In the genomic region with DNA sequence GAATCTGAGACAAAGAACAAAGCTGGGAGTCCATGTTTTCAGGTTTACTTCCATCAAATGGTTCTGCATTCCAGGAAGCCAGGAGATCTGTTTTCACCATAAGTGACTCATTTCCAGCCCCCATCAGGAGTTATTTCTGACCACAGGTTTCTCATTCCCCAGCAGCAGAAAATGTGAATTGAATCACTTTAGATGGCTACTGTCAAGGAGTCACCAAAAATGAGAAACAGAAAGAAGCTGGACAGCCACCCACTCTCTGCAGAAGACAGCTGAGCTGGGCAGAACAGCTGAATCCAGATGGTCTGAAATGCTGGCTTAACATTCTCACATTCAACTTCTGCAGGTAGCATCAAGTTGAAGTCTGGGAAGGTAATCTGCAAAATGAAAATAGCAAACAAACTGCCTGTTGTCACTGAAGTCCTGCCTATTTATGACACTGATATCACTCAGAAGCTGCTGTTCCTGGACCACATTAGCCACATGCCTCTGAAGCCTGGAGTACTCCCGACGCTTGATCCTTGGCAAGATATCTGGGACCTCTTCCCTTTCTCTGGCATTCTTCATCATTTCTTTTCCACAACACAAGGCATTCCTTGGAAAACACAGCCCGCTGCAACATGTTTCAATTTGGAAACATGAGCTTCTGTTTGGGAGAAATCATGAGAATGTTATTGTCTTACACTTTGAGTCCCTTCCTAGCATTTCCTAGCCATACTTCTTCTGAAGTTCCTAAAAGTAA, we compare ENCODE assay signal across 1 cellular context.
A peak's percentile ranks its signal among the peaks of the same experiment; 100 is the strongest.
TF ChIP-seq lines count a peak whose summit lies in the region.

No MANE protein-coding gene starts in this region.

TF ChIP-seq in IMR-90, 13 proteins besides CTCF, POLR2A, EP300 and RAD21:
- TF ChIP-seq MAZ (IDR thresholded peaks at IDR 0.05; ENCODE audit: borderline replicate concordance, low read depth, low read length) (peak; percentile 58; the same call in 1 of the 2 replicates), CEBPB (IDR thresholded peaks at IDR 0.05; ENCODE audit: low read depth, low read length) (peak; percentile 17; the same call in 1 of the 2 replicates), FOS (IDR thresholded peaks at IDR 0.05; ENCODE audit: low read depth, low read length) (peak; percentile 51; the same call in 1 of the 2 replicates), NFE2L2 (IDR thresholded peaks at IDR 0.05; ENCODE audit: low read depth, low read length) (no peak)
- TF ChIP-seq, protein P1, sequence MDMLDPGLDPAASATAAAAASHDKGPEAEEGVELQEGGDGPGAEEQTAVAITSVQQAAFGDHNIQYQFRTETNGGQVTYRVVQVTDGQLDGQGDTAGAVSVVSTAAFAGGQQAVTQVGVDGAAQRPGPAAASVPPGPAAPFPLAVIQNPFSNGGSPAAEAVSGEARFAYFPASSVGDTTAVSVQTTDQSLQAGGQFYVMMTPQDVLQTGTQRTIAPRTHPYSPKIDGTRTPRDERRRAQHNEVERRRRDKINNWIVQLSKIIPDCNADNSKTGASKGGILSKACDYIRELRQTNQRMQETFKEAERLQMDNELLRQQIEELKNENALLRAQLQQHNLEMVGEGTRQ (IDR thresholded peaks at IDR 0.05; ENCODE audit: low read depth, low read length), result no peak
- TF ChIP-seq, protein P2, sequence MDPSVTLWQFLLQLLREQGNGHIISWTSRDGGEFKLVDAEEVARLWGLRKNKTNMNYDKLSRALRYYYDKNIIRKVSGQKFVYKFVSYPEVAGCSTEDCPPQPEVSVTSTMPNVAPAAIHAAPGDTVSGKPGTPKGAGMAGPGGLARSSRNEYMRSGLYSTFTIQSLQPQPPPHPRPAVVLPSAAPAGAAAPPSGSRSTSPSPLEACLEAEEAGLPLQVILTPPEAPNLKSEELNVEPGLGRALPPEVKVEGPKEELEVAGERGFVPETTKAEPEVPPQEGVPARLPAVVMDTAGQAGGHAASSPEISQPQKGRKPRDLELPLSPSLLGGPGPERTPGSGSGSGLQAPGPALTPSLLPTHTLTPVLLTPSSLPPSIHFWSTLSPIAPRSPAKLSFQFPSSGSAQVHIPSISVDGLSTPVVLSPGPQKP (IDR thresholded peaks at IDR 0.05; ENCODE audit: borderline replicate concordance, low read depth, low read length), result no peak
